ENCODE assay signal across 27 cellular contexts in genomic region chr14:23439107-23439835, GRCh38. TPM values are rescaled to one million over a fixed set of nuclear protein-coding genes. Genes with fewer than 3 reads are reported as not detected.
DNase-seq lines count a peak whose midpoint lies in the region; ATAC-seq and TF ChIP-seq lines count a peak whose summit lies in the region.
"Had no signal": no experiment of that assay in that cellular context is flagged by ENCODE, and none has a peak within 500 bp of the region (broad histone marks: within the 10 kb centered on the region; RNA-seq: fewer than 3 reads in every experiment).

No MANE protein-coding gene starts in this region.

- no peak overlapping the region for H3K4me3 Mint-ChIP-seq in glutamatergic neuron (ENCODE audit: unreplicated experiment)
- H3K4me3 Mint-ChIP-seq: T-helper 1 cell treated with Interleukin-12 subunit alpha and Interleukin-12 subunit beta and Interleukin-4 antibody, amounts not matched to agents 30 μg/mL and 1 μg/mL, for 36 hours had no signal

- H3K9me3 ChIP-seq in heart left ventricle (no peaks in the 10 kb centered on the region), right atrium auricular region (no peaks in the 10 kb centered on the region), neuronal stem cell (replicated peaks in 1 of 2; ENCODE audit: control insufficient read depth in 2 of 2, insufficient read depth in 1 of 2, low read depth in 1 of 2, low read length in 2 of 2) (no peaks in the 10 kb centered on the region), HAP-1 (no peaks in the 10 kb centered on the region)
- H3K9me3 ChIP-seq: BLaER1, colonic mucosa, mucosa of descending colon, stomach had no signal

- TF ChIP-seq POLR2A in heart left ventricle (IDR thresholded peaks at IDR 0.05), result no peak

- intact Hi-C loops in heart left ventricle (cut with DNase I) (no loop called here), left ventricle myocardium superior (cut with micrococcal nuclease) (no loop called here)

- H3K36me3 Mint-ChIP-seq in glutamatergic neuron (ENCODE audit: unreplicated experiment), result no peaks in the 10 kb centered on the region

- peaks cover 6% of the 10 kb centered on the region for H3K27me3 Mint-ChIP-seq in glutamatergic neuron (ENCODE audit: unreplicated experiment)

- H3K14ac ChIP-seq in neuronal stem cell (ENCODE audit: low read length), result peak overlapping the region; percentile 3

- 60 to 83% (median 71%) methylated on average over 3 to 6 of the region's 6 CpGs for WGBS in heart left ventricle, 4 donors
- WGBS in neuronal stem cell (ENCODE audit: extremely low coverage in 2 of 2, insufficient read length in 2 of 2, insufficient replicate concordance in 1 of 2), 2 donors, result no CpG with 5 or more reads among the region's 6 CpGs

- no peak overlapping the region for H3K9ac ChIP-seq in neuronal stem cell (ENCODE audit: low read depth, low read length, poor library complexity)
- H3K9ac ChIP-seq: BLaER1 had no signal

- H2AK5ac ChIP-seq in neuronal stem cell (ENCODE audit: low read depth, low read length), result peak overlapping the region; percentile 92

- DNase-seq in heart left ventricle (no peak), left ventricle myocardium superior (no peak), right atrium auricular region (ENCODE audit: low spot score) (peak; percentile 26), neuronal stem cell (ENCODE audit: low spot score) (no peak), glutamatergic neuron (no peak), GM13976 (ENCODE audit: low spot score) (no peak), dermis blood vessel endothelial cell (no peak), HAP-1 (ENCODE audit: low spot score in 2 of 2) (no peak)
- DNase-seq: activated CD4-positive, alpha-beta T cell treated with anti-CD3 and anti-CD28 coated beads for 48 hours; brain microvascular endothelial cell; colonic mucosa; COR-L47; mucosa of descending colon; NCI-H1105 treated with DMSO at 0.1 percent for 48 hours; NCI-H2081 treated with DMSO at 0.1 percent for 48 hours; NCI-H510A; NK-92 treated with Interleukin-12 subunit alpha and Interleukin-12 subunit beta, amount 100 ng/mL, for 24 hours; stomach; trophoblast cell had no signal

- no peak overlapping the region for H3K23ac ChIP-seq in neuronal stem cell (ENCODE audit: low read depth, low read length, poor library complexity)

- no peak overlapping the region for H3K27ac Mint-ChIP-seq in glutamatergic neuron (ENCODE audit: unreplicated experiment)
- H3K27ac Mint-ChIP-seq: T-helper 1 cell treated with Interleukin-12 subunit alpha and Interleukin-12 subunit beta and Interleukin-4 antibody, amounts not matched to agents 30 μg/mL and 1 μg/mL, for 36 hours had no signal

- no peaks in the 10 kb centered on the region for H3K4me1 Mint-ChIP-seq in glutamatergic neuron (ENCODE audit: low read depth, unreplicated experiment)

- peaks cover 2% of the 10 kb centered on the region for H3K79me1 ChIP-seq in neuronal stem cell (ENCODE audit: low read depth, low read length)

- H2BK15ac ChIP-seq in neuronal stem cell (ENCODE audit: low read length), result peak overlapping the region; percentile 81

- H3K4ac ChIP-seq in neuronal stem cell (ENCODE audit: low read length), result peak overlapping the region; percentile 39

- H3K18ac ChIP-seq in neuronal stem cell (ENCODE audit: low read length), result peak overlapping the region; percentile 92

- no peak for TF ChIP-seq CTCF in heart left ventricle (IDR thresholded peaks at IDR 0.05)
- TF ChIP-seq CTCF in right atrium auricular region (IDR thresholded peaks at IDR 0.05), result no peak
- no peak for TF ChIP-seq CTCF in glutamatergic neuron (IDR thresholded peaks at IDR 0.05; ENCODE audit: partially characterized antibody, unreplicated experiment)
- TF ChIP-seq CTCF in GM13976 (IDR thresholded peaks at IDR 0.05; ENCODE audit: borderline replicate concordance, control extremely low read depth, extremely low read depth, insufficient read depth, missing control alignments), result no peak

- no peak overlapping the region for H3K4me2 ChIP-seq in neuronal stem cell (ENCODE audit: insufficient read depth, low read length, poor library complexity, severe bottlenecking)
- H3K4me2 ChIP-seq: BLaER1 had no signal

- H4K91ac ChIP-seq in neuronal stem cell (ENCODE audit: low read depth, low read length, poor library complexity), result peak overlapping the region; percentile 90

- peak overlapping the region in 2 of 12 donors; percentile 3 to 26 for H3K4me3 ChIP-seq in heart left ventricle
- no peak overlapping the region for H3K4me3 ChIP-seq in right atrium auricular region
- no peak overlapping the region for H3K4me3 ChIP-seq in neuronal stem cell (ENCODE audit: low read length in 2 of 2)
- no peak overlapping the region for H3K4me3 ChIP-seq in HAP-1
- H3K4me3 ChIP-seq: BLaER1, colonic mucosa, mucosa of descending colon, stomach had no signal

- peak overlapping the region; percentile 97 for H2BK12ac ChIP-seq in neuronal stem cell (ENCODE audit: low read length)

- H3K27ac ChIP-seq in heart left ventricle (peak overlapping the region in 8 of 12 donors; percentile 50 to 97 (median 92)), right atrium auricular region (peak overlapping the region; percentile 86 to 92), neuronal stem cell (replicated peaks; ENCODE audit: low read length) (peak overlapping the region; percentile 81)
- H3K27ac ChIP-seq: BLaER1, brain microvascular endothelial cell, colonic mucosa, HL-60 had no signal

- in situ Hi-C loops in GM13976 (cut with MboI; ENCODE audit: low sequenced_read_pairs, unreplicated experiment) (no loop called here), HAP-1 (cut with MboI; ENCODE audit: low sequenced_read_pairs) (no loop called here)

- no peaks in the 10 kb centered on the region for H3K27me3 ChIP-seq in heart left ventricle
- no peaks in the 10 kb centered on the region for H3K27me3 ChIP-seq in right atrium auricular region
- H3K27me3 ChIP-seq in neuronal stem cell (ENCODE audit: control insufficient read depth in 3 of 3, insufficient read depth in 3 of 3, low read depth in 1 of 3, low read length in 3 of 3), result no peaks in the 10 kb centered on the region
- H3K27me3 ChIP-seq in HAP-1 (ENCODE audit: low read depth), result no peaks in the 10 kb centered on the region
- H3K27me3 ChIP-seq: BLaER1, brain microvascular endothelial cell, colonic mucosa, stomach had no signal

- H3K4me1 ChIP-seq in heart left ventricle (peaks cover 0 to 62% (median 26%) of the 10 kb centered on the region in 12 donors), right atrium auricular region (peaks cover 0 to 72% of the 10 kb centered on the region in 2 donors), neuronal stem cell (ENCODE audit: control insufficient read depth in 2 of 2, insufficient read depth in 1 of 2, low read depth in 1 of 2, low read length in 2 of 2) (peaks cover 51 to 64% of the 10 kb centered on the region in 2 donors), HAP-1 (no peaks in the 10 kb centered on the region)
- H3K4me1 ChIP-seq: BLaER1, colonic mucosa, stomach had no signal

- peaks cover 3% of the 10 kb centered on the region for H3K9me3 Mint-ChIP-seq in glutamatergic neuron (ENCODE audit: unreplicated experiment)
- H3K9me3 Mint-ChIP-seq: T-helper 1 cell treated with Interleukin-12 subunit alpha and Interleukin-12 subunit beta and Interleukin-4 antibody, amounts not matched to agents 30 μg/mL and 1 μg/mL, for 36 hours had no signal

- H2BK5ac ChIP-seq in neuronal stem cell (ENCODE audit: low read length), result peak overlapping the region; percentile 59

- H2AFZ ChIP-seq in neuronal stem cell (ENCODE audit: low read length), result peak overlapping the region; percentile 91

- H3K36me3 ChIP-seq in heart left ventricle, result peaks cover 0 to 8% (median 2%) of the 10 kb centered on the region in 9 donors
- no peaks in the 10 kb centered on the region for H3K36me3 ChIP-seq in right atrium auricular region
- H3K36me3 ChIP-seq in neuronal stem cell (replicated peaks in 1 of 2; ENCODE audit: control insufficient read depth in 2 of 2, insufficient read depth in 2 of 2, low read length in 2 of 2), result no peaks in the 10 kb centered on the region
- no peaks in the 10 kb centered on the region for H3K36me3 ChIP-seq in HAP-1 (replicated peaks)
- H3K36me3 ChIP-seq: BLaER1, brain microvascular endothelial cell, colonic mucosa, stomach had no signal

- ATAC-seq in heart left ventricle, result no peak
- ATAC-seq in left ventricle myocardium superior, result no peak
- ATAC-seq: mucosa of descending colon, Panc1 had no signal

- no peak overlapping the region for H4K8ac ChIP-seq in neuronal stem cell (ENCODE audit: low read depth, low read length)

- peak overlapping the region; percentile 22 for H2BK120ac ChIP-seq in neuronal stem cell (ENCODE audit: low read depth, low read length)

RNA-seq across cellular contexts. Expression of gene MYH7, which starts 3.8 kb away (rescaled TPM):
- over 10,000 TPM in 7 of 9 donors, 1,000 to 10,000 TPM in 2; 6,202 to 23,825 (median 18,310) TPM for total RNA-seq in heart left ventricle
- polyA plus RNA-seq in heart left ventricle, result over 10,000 TPM in 1 of 2 donors, 100 to 1,000 TPM in 1; 727 to 12,111 TPM
- 12,717 TPM for total RNA-seq in left ventricle myocardium superior
- 1,000 to 10,000 TPM; 1,082 to 4,592 TPM for total RNA-seq in right atrium auricular region
- 0.20 TPM for polyA plus RNA-seq in neuronal stem cell (2013, experiment 1 of 2)
- polyA plus RNA-seq in neuronal stem cell (2013, experiment 2 of 2), result 0.19 TPM
- not detected for total RNA-seq in glutamatergic neuron (ENCODE audit: unreplicated experiment)
- total RNA-seq in dermis blood vessel endothelial cell, result not detected in 2 replicates
- total RNA-seq: fibroblast of lung, glomerular endothelial cell, H4 had no signal
- polyA plus RNA-seq: fibroblast of lung had no signal

RNA-seq across cellular contexts. Expression of gene NGDN, which starts 30.2 kb away (rescaled TPM):
- total RNA-seq in heart left ventricle (10 to 100 TPM; 16.5 to 23.4 (median 18.7) TPM), left ventricle myocardium superior (18.6 TPM), right atrium auricular region (10 to 100 TPM; 19.5 to 24.3 TPM), glutamatergic neuron (ENCODE audit: unreplicated experiment) (46.5 TPM), dermis blood vessel endothelial cell (42.5 and 61.8 TPM in 2 replicates)
- polyA plus RNA-seq in heart left ventricle, result 10 to 100 TPM; 17.8 to 43.4 TPM
- 75.8 TPM for polyA plus RNA-seq in neuronal stem cell (2013, experiment 1 of 2)
- 73.0 TPM for polyA plus RNA-seq in neuronal stem cell (2013, experiment 2 of 2)

RNA-seq across cellular contexts. Expression of gene MYH6, which starts 31.2 kb away (rescaled TPM):
- 1,000 to 10,000 TPM in 4 of 9 donors, 100 to 1,000 TPM in 4, 10 to 100 TPM in 1; 76.8 to 4,027 (median 602) TPM for total RNA-seq in heart left ventricle
- 1,000 to 10,000 TPM; 1,673 to 5,104 TPM for polyA plus RNA-seq in heart left ventricle
- 4,258 TPM for total RNA-seq in left ventricle myocardium superior
- total RNA-seq in right atrium auricular region, result over 10,000 TPM in 1 of 2 donors, 1,000 to 10,000 TPM in 1; 8,253 to 13,240 TPM
- polyA plus RNA-seq in neuronal stem cell (2013, experiment 1 of 2), result 0.03 TPM
- 0.04 TPM for polyA plus RNA-seq in neuronal stem cell (2013, experiment 2 of 2)
- total RNA-seq in glutamatergic neuron (ENCODE audit: unreplicated experiment), result not detected
- total RNA-seq in dermis blood vessel endothelial cell, result not detected in 2 replicates
- total RNA-seq: fibroblast of lung, glomerular endothelial cell, H4, SK-MEL-5 had no signal
- polyA plus RNA-seq: fibroblast of lung had no signal

Comparison
In these comparisons a context has a peak if more than half of its experiments do, and no peak if none do; other contexts are left out.
1. RNA of gene MYH7, which starts 3.8 kb away (total RNA-seq): 6,202 to 23,825 TPM in heart left ventricle, 12,717 TPM in left ventricle myocardium superior (single experiment) and 1,082 to 4,592 TPM in right atrium auricular region; not detected in glutamatergic neuron (single experiment) and not detected in dermis blood vessel endothelial cell; every median in the first group is over 1,000 times any median in the second.
2. RNA of gene MYH6, which starts 31.2 kb away (total RNA-seq): 8,253 to 13,240 TPM in right atrium auricular region, 4,258 TPM in left ventricle myocardium superior (single experiment) and 76.8 to 4,027 TPM in heart left ventricle; not detected in glutamatergic neuron (single experiment) and not detected in dermis blood vessel endothelial cell; every median in the first group is over 10 times any median in the second.
3. Peak in every context shown above with its lines, with median percentiles within 50 percentile points of each other: H3K27ac ChIP-seq.